In genomic region chr10:1398626-1399410, GRCh38 we compare ENCODE assay signal across 1 cellular context.
TF ChIP-seq lines count a peak whose summit lies in the region.

No MANE protein-coding gene starts in this region.

TF ChIP-seq in GM23338, 12 proteins besides CTCF, POLR2A, EP300 and RAD21 (continued from another document):
- TF ChIP-seq ZNF462 (CRISPR knock-in tag; IDR thresholded peaks at IDR 0.05): no peak
